In genomic region chr2:180324191-180324590, GRCh38 we compare ENCODE assay signal across 19 cellular contexts.
"Had no signal": no experiment of that assay in that cellular context is flagged by ENCODE, and none has a peak within 500 bp of the region (broad histone marks: within the 10 kb centered on the region; RNA-seq: fewer than 3 reads in every experiment).

No MANE protein-coding gene starts in this region.

- H3K36me3 ChIP-seq: adrenal gland, ascending aorta, colonic mucosa, left ventricle myocardium inferior, spleen, thoracic aorta, upper lobe of left lung had no signal

- H3K27me3 Mint-ChIP-seq: progenitor cell of endocrine pancreas had no signal

- H3K9me3 ChIP-seq: adrenal gland, ascending aorta, colonic mucosa, left ventricle myocardium inferior, thoracic aorta, upper lobe of left lung had no signal

- H3K27me3 ChIP-seq: adrenal gland, ascending aorta, colonic mucosa, hepatocyte, spleen, upper lobe of left lung had no signal

- H2AFZ ChIP-seq: hepatocyte had no signal

- H3K4me1 ChIP-seq: adrenal gland, ascending aorta, colonic mucosa, left ventricle myocardium inferior, spleen, upper lobe of left lung had no signal

- H3K4me2 ChIP-seq: hepatocyte had no signal

- H3K4me3 ChIP-seq: adrenal gland, ascending aorta, colonic mucosa, hepatocyte, left ventricle myocardium inferior, spleen, thoracic aorta, upper lobe of left lung had no signal

- H3K4me1 Mint-ChIP-seq: immature natural killer cell had no signal

- ATAC-seq: activated naive CD4-positive, alpha-beta T cell treated with anti-CD3 and anti-CD28 coated beads, Interleukin-2, amount 50 U/mL, for 72 hours; WTC11 had no signal

- H3K79me2 ChIP-seq: hepatocyte had no signal

- H3K27ac Mint-ChIP-seq: activated naive CD4-positive, alpha-beta T cell treated with anti-CD3 and anti-CD28 coated beads, Interleukin-2, amount 50 U/mL, for 72 hours; immature natural killer cell; progenitor cell of endocrine pancreas; WTC11 had no signal

- H3K4me3 Mint-ChIP-seq: immature natural killer cell, WTC11 had no signal

- DNase-seq: activated T-cell treated with anti-CD3 and anti-CD28 coated beads, Interleukin-2, amount 50 U/mL, for 1 hour; adrenal gland; colonic mucosa; erythroblast; foreskin melanocyte; glutamatergic neuron; immature natural killer cell; left ventricle myocardium inferior; spleen; stimulated activated CD4-positive, alpha-beta T cell treated with anti-CD3 and anti-CD28 coated beads, Interleukin-4, amount 100 ng/mL, for 1 hour; stimulated activated naive CD4-positive, alpha-beta T cell; T-helper 9 cell; upper lobe of left lung had no signal

- H3K27ac ChIP-seq: adrenal gland, ascending aorta, colonic mucosa, hepatocyte, left ventricle myocardium inferior, spleen, thoracic aorta, upper lobe of left lung had no signal

- H3K36me3 Mint-ChIP-seq: activated naive CD4-positive, alpha-beta T cell treated with anti-CD3 and anti-CD28 coated beads, Interleukin-2, amount 50 U/mL, for 72 hours had no signal
